Comparison of ENCODE assay signal across 10 cellular contexts in genomic region chr2:109690822-109691541, GRCh38.
DNase-seq lines count a peak whose midpoint lies in the region; ATAC-seq, FAIRE-seq and TF ChIP-seq lines count a peak whose summit lies in the region.
"Had no signal": no experiment of that assay in that cellular context is flagged by ENCODE, and none has a peak within 500 bp of the region (broad histone marks: within the 10 kb centered on the region; RNA-seq: fewer than 3 reads in every experiment).

No MANE protein-coding gene starts in this region.

- no peak overlapping the region for H3K4me3 Mint-ChIP-seq in activated T-helper 1 cell treated with anti-CD3 and anti-CD28 coated beads, Interleukin-12 subunit alpha, Interleukin-12 subunit beta, Interleukin-2, Interleukin-4 antibody, amounts not matched to agents 30 ng/mL and 10 ng/mL and 1 ng/mL, durations not matched to agents 14 hours and 24 hours and 36 hours

- H3K27me3 ChIP-seq in AG04450 (ENCODE audit: control insufficient read depth, insufficient read depth, low read length) (peaks cover 10% of the 10 kb centered on the region), colonic mucosa (no peaks in the 10 kb centered on the region), HepG2 (ENCODE audit: control insufficient read depth in 1 of 2, insufficient read depth in 2 of 2, low read length in 2 of 2) (no peaks in the 10 kb centered on the region)

- peak overlapping the region; percentile 5 to 83 for H3K9ac ChIP-seq in colonic mucosa (ENCODE audit: low read depth in 2 of 2, low read length in 2 of 2)
- peak overlapping the region; percentile 64 for H3K9ac ChIP-seq in HepG2 (ENCODE audit: insufficient read depth, low read depth, low read length)

- in situ Hi-C loops in HepG2 (cut with HindIII; ENCODE audit: extremely low pct_ligation_motif_present, low pct_unique_long_range_greater_than_20kb), result no loop called here

- peak overlapping the region; percentile 71 for H3K4me2 ChIP-seq in HepG2 (ENCODE audit: low read depth, low read length)

- FAIRE-seq in HepG2 (lab: Jason Lieb, UNC), result peak; percentile 100

- H3K4me3 ChIP-seq in AG04450 (ENCODE audit: low read depth, low read length) (no peak overlapping the region), colonic mucosa (no peak overlapping the region), HepG2 (replicated peaks in 1 of 3; ENCODE audit: insufficient read depth in 1 of 3, low read depth in 2 of 3, low read length in 3 of 3) (peak overlapping the region; percentile 1 to 40 (median 3); a peak in 4 of 6 replicates)

- BruUV-seq in HepG2 (replicated peaks; lab: Mats Ljungman, UMichigan), result no TSS peak

- no peak for TF ChIP-seq CTCF in AG04450 (IDR thresholded peaks at IDR 0.05; ENCODE audit: low read depth, low read length)
- TF ChIP-seq CTCF in colonic mucosa (IDR thresholded peaks at IDR 0.05), result no peak
- no peak for TF ChIP-seq CTCF in HepG2 (CRISPR knock-in tag; IDR thresholded peaks at IDR 0.05)
- no peak for TF ChIP-seq CTCF in GM10266 (IDR thresholded peaks at IDR 0.05; ENCODE audit: control insufficient read depth, insufficient read depth, low read depth, missing control alignments)

- H3K4me1 Mint-ChIP-seq in activated T-helper 1 cell treated with anti-CD3 and anti-CD28 coated beads, Interleukin-12 subunit alpha, Interleukin-12 subunit beta, Interleukin-2, Interleukin-4 antibody, amounts not matched to agents 30 ng/mL and 10 ng/mL and 1 ng/mL, durations not matched to agents 14 hours and 24 hours and 36 hours (ENCODE audit: low read depth), result no peaks in the 10 kb centered on the region

- H3K27ac Mint-ChIP-seq in activated T-helper 1 cell treated with anti-CD3 and anti-CD28 coated beads, Interleukin-12 subunit alpha, Interleukin-12 subunit beta, Interleukin-2, Interleukin-4 antibody, amounts not matched to agents 30 ng/mL and 10 ng/mL and 1 ng/mL, durations not matched to agents 14 hours and 24 hours and 36 hours, result no peak overlapping the region

- no peaks in the 10 kb centered on the region for H3K9me3 Mint-ChIP-seq in activated T-helper 1 cell treated with anti-CD3 and anti-CD28 coated beads, Interleukin-12 subunit alpha, Interleukin-12 subunit beta, Interleukin-2, Interleukin-4 antibody, amounts not matched to agents 30 ng/mL and 10 ng/mL and 1 ng/mL, durations not matched to agents 14 hours and 24 hours and 36 hours

- H3K27ac ChIP-seq in AG04450 (ENCODE audit: low read depth, low read length) (peak overlapping the region; percentile 11), colonic mucosa (peak overlapping the region; percentile 86), HepG2 (ENCODE audit: extremely low read length, insufficient read depth, low read length) (peak overlapping the region; percentile 89)

- peak; percentile 7; the same call in 1 of the 2 replicates for TF ChIP-seq RAD21 in HepG2 (CRISPR knock-in tag; IDR thresholded peaks at IDR 0.05)

- peak; percentile 95 for ATAC-seq in HepG2
- ATAC-seq in GM18867 (IDR thresholded peaks at IDR 0.05; ENCODE audit: unreplicated experiment), result no peak

- no peaks in the 10 kb centered on the region for H3K36me3 Mint-ChIP-seq in activated T-helper 1 cell treated with anti-CD3 and anti-CD28 coated beads, Interleukin-12 subunit alpha, Interleukin-12 subunit beta, Interleukin-2, Interleukin-4 antibody, amounts not matched to agents 30 ng/mL and 10 ng/mL and 1 ng/mL, durations not matched to agents 14 hours and 24 hours and 36 hours (ENCODE audit: low read depth)

- peak; percentile 68 to 70; a peak in 3 of 4 replicates for TF ChIP-seq POLR2A in HepG2 (IDR thresholded peaks at IDR 0.05; ENCODE audit: insufficient read depth in 1 of 2, low read depth in 2 of 2, low read length in 2 of 2)

- intact Hi-C loops in colonic mucosa (cut with DNase I) (no loop called here), HepG2 (cut with micrococcal nuclease; ENCODE audit: unreplicated experiment) (loop anchor here (2.0 kb wide), 2 partner anchors 14 to 60 kb away; no protein-coding TSS in a partner anchor)
- intact Hi-C loops in activated T-helper 1 cell treated with anti-CD3 and anti-CD28 coated beads, Interleukin-12 subunit alpha, Interleukin-12 subunit beta, Interleukin-2, Interleukin-4 antibody, amounts not matched to agents 30 ng/mL and 10 ng/mL and 1 ng/mL, durations not matched to agents 14 hours and 24 hours and 36 hours (cut with micrococcal nuclease), result no loop called here

- POLR2A ChIA-PET in AG04450 (lab: Yijun Ruan, JAX), result no interaction called here
- POLR2A ChIA-PET in HepG2 (lab: Yijun Ruan, JAX), result interaction anchor here (0.8 to 5.4 kb wide), 17 partner anchors 9 to 153 kb away, joined by 3 to 125 read pairs (median 4); partner anchors contain the start of genes SEPTIN10 and SOWAHC

- H3K36me3 ChIP-seq in colonic mucosa (no peaks in the 10 kb centered on the region), HepG2 (replicated peaks in 1 of 2; ENCODE audit: control insufficient read depth in 1 of 2, insufficient read depth in 2 of 2, low read length in 2 of 2) (no peaks in the 10 kb centered on the region)

- no peaks in the 10 kb centered on the region for H3K79me2 ChIP-seq in HepG2 (ENCODE audit: insufficient read depth, low read length)

- no peak for DNase-seq in AG04450 (ENCODE audit: low read depth, low spot score)
- DNase-seq in colonic mucosa, result peak; percentile 93
- DNase-seq in HepG2 (ENCODE audit: low spot score), result peak; percentile 96
- DNase-seq in renal cortical epithelial cell (ENCODE audit: low read depth), result peak; percentile 23
- DNase-seq in activated T-helper 1 cell treated with anti-CD3 and anti-CD28 coated beads, Interleukin-12 subunit alpha, Interleukin-12 subunit beta, Interleukin-2, Interleukin-4 antibody, amounts not matched to agents 30 ng/mL and 10 ng/mL and 1 ng/mL, durations not matched to agents 14 hours and 24 hours and 36 hours (ENCODE audit: low spot score), result no peak
- DNase-seq in GM10266 (ENCODE audit: extremely low spot score), result no peak
- DNase-seq in HK-2 (ENCODE audit: unreplicated experiment), result no peak
- DNase-seq: activated CD8-positive, alpha-beta memory T cell treated with anti-CD3 and anti-CD28 coated beads, Interleukin-2, amount 50 U/mL, for 48 hours; DMS79 treated with DMSO at 0.1 percent for 48 hours had no signal

- H3K4me1 ChIP-seq in colonic mucosa, result peaks cover 17% of the 10 kb centered on the region
- peaks cover 81% of the 10 kb centered on the region for H3K4me1 ChIP-seq in HepG2 (ENCODE audit: insufficient read depth, low read length)

- H3K27me3 Mint-ChIP-seq in activated T-helper 1 cell treated with anti-CD3 and anti-CD28 coated beads, Interleukin-12 subunit alpha, Interleukin-12 subunit beta, Interleukin-2, Interleukin-4 antibody, amounts not matched to agents 30 ng/mL and 10 ng/mL and 1 ng/mL, durations not matched to agents 14 hours and 24 hours and 36 hours (ENCODE audit: insufficient read depth), result peaks cover 2% of the 10 kb centered on the region

- H3K9me3 ChIP-seq in AG04450 (ENCODE audit: control insufficient read depth, insufficient read depth, low read length), result no peaks in the 10 kb centered on the region
- no peaks in the 10 kb centered on the region for H3K9me3 ChIP-seq in colonic mucosa
- no peaks in the 10 kb centered on the region for H3K9me3 ChIP-seq in HepG2 (ENCODE audit: low read length)

- no peaks in the 10 kb centered on the region for H4K20me1 ChIP-seq in HepG2 (ENCODE audit: insufficient read depth, low read length)

- CTCF ChIA-PET in AG04450 (lab: Charles Lee), result interaction anchor here (1.1 kb wide), 1 partner anchor 181 kb away, joined by 3 read pairs; no protein-coding TSS in a partner anchor
- CTCF ChIA-PET in HepG2 (lab: Yijun Ruan, JAX; ENCODE audit: low intra/inter-chr PET ratio, low total read pairs), result no interaction called here

- TF ChIP-seq EP300 in HepG2 (IDR thresholded peaks at IDR 0.05; ENCODE audit: low read depth in 2 of 2, low read length in 2 of 2) (peak in 1 of 2 experiments; percentile 86; a peak in 2 of 4 replicates), HepG2 (CRISPR knock-in tag; IDR thresholded peaks at IDR 0.05; ENCODE audit: borderline replicate concordance) (no peak; the same call in 1 of the 2 replicates)

- 0% methylated on average over 5 of the region's 7 CpGs for WGBS in HepG2 (ENCODE audit: low lambda C conversion rate)

- H2AFZ ChIP-seq in HepG2 (ENCODE audit: low read length), result peak overlapping the region; percentile 59

TF ChIP-seq in HepG2, 621 proteins besides CTCF, POLR2A, EP300 and RAD21 (continues in another document):
- TF ChIP-seq ZNF619 (CRISPR knock-in tag; IDR thresholded peaks at IDR 0.05) (no peak), GFI1 (CRISPR knock-in tag; IDR thresholded peaks at IDR 0.05; ENCODE audit: borderline replicate concordance) (peak; percentile 78), ZNF512B (CRISPR knock-in tag; IDR thresholded peaks at IDR 0.05; ENCODE audit: borderline replicate concordance) (peak; percentile 88; the same call in 1 of the 2 replicates), HNF4A (CRISPR knock-in tag; IDR thresholded peaks at IDR 0.05) (peak; percentile 94), ZNF564 (CRISPR knock-in tag; IDR thresholded peaks at IDR 0.05) (0 out of 2 replicates have a peak, but pooled peaks have one; percentile 48)

Comparison
In these comparisons a context has a peak if more than half of its experiments do, and no peak if none do; other contexts are left out.
1. DNase-seq: peak in colonic mucosa (single experiment), HepG2 (single experiment) and renal cortical epithelial cell (single experiment); none in AG04450 (single experiment), activated T-helper 1 cell treated with anti-CD3 and anti-CD28 coated beads, Interleukin-12 subunit alpha, Interleukin-12 subunit beta, Interleukin-2, Interleukin-4 antibody, amounts not matched to agents 30 ng/mL and 10 ng/mL and 1 ng/mL, durations not matched to agents 14 hours and 24 hours and 36 hours (single experiment), GM10266 (single experiment) and HK-2 (single experiment).
2. H3K27ac ChIP-seq: peak in every context shown above with its lines; median percentile 89 in HepG2; 86 in colonic mucosa; 11 in AG04450.
3. H3K4me3 ChIP-seq: peak in HepG2 (3 of 3); none in AG04450 (single experiment) and colonic mucosa (single experiment).